8 cellular contexts compared by ENCODE assay signal in the genomic region with DNA sequence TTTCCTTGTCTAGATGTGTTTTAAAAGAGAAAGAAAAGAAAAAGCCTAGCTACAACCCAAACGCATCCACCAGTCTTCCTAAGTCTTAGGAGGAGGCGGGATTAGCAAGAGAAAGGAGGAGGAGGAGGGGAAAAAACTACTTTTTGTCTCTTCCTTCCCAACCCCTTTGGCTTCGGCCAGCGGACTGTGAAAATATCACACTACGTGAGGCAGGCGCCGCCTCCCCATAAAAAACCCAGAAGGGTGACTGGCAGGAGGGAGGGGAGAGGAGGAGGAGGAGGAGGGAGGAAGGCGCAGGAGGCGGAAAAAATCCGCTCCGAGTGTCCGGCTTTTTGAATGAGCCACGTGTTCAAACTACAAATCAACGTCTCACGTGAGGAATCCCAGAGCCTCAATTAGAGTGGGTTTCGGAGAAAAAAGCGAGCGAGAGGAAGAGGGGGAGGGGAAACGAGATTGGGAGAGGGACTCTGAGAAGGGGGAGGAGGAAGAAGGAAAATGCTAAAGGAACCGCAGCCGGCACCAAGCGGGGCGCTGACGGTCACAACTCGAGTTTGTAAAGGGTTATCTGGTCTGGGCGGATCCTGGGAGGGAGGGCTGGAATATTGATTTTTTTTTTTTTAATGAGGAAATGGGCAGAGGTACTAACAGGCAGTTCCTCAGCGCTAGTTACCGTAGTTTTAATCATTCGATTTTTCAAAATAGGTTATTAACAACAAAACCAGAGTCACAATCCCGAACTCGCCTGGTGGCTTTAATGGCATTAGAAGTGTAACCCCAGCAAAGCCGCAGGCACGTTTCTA. TPM values are rescaled to one million over a fixed set of nuclear protein-coding genes. Genes with fewer than 3 reads are reported as not detected.
DNase-seq lines count a peak whose midpoint lies in the region; ATAC-seq, FAIRE-seq and TF ChIP-seq lines count a peak whose summit lies in the region.

A gene (minus strand): TSS at position 202 of the 800 bp plus-strand sequence. CDS start 381 bp downstream, outside the sequence.

- ATAC-seq in natural killer cell: no peak

- H3K4me3 ChIP-seq in AG10803 (ENCODE audit: low read length): peak within 1 kb of the TSS; percentile 63

- TF ChIP-seq CTCF in AG10803 (conservative IDR thresholded peaks at IDR 0.05; ENCODE audit: low read length): no peak
- TF ChIP-seq CTCF in natural killer cell (IDR thresholded peaks at IDR 0.05): no peak

- no peaks in the 10 kb centered on the region for H3K36me3 Mint-ChIP-seq in natural killer cell

- H3K4me3 Mint-ChIP-seq in natural killer cell: peak within 1 kb of the TSS; percentile 86

- intact Hi-C loops in natural killer cell (cut with micrococcal nuclease): no loop called here

- H3K9me3 Mint-ChIP-seq in natural killer cell: no peaks in the 10 kb centered on the region

- H3K27ac Mint-ChIP-seq in natural killer cell: peak within 1 kb of the TSS; percentile 20 to 56

- peak; percentile 83 for FAIRE-seq in GM18507 (lab: Jason Lieb, UNC)

- DNase-seq in AG10803 (ENCODE audit: low read depth) (peak; percentile 80), GM18507 (ENCODE audit: extremely low spot score, insufficient read length, low read depth) (no peak), NCI-H1105 treated with DMSO at 0.1 percent for 48 hours (lab: John Stamatoyannopoulos, UW) (peak; percentile 95), SW480 (ENCODE audit: low spot score) (peak; percentile 97), ecto neural progenitor cell (ENCODE audit: low spot score) (peak; percentile 93), natural killer cell (no peak), C1 segment of cervical spinal cord (lab: John Stamatoyannopoulos, UW) (no peak), amygdala (lab: John Stamatoyannopoulos, UW) (no peak)

- peaks cover 59 to 75% of the 10 kb centered on the region in 2 donors for H3K27me3 Mint-ChIP-seq in natural killer cell (ENCODE audit: low read depth in 2 of 2)

- peaks cover 37 to 50% of the 10 kb centered on the region in 2 donors for H3K4me1 Mint-ChIP-seq in natural killer cell

RNA-seq across cellular contexts. Expression of the gene that starts here (rescaled TPM):
- total RNA-seq in natural killer cell: 1 to 10 TPM in 2 of 3 donors, not detected in 1; 1.4 to 2.9 TPM

Comparison
In these comparisons a context has a peak if more than half of its experiments do, and no peak if none do; other contexts are left out.
1. DNase-seq: peak in AG10803 (single experiment), NCI-H1105 treated with DMSO at 0.1 percent for 48 hours (single experiment), SW480 (single experiment) and ecto neural progenitor cell (single experiment); none in GM18507 (single experiment), natural killer cell (single experiment), C1 segment of cervical spinal cord (0 of 14) and amygdala (0 of 56).